In genomic region chr7:154928136-154929005, GRCh38 we compare ENCODE assay signal across 8 cellular contexts.
DNase-seq lines count a peak whose midpoint lies in the region; ATAC-seq and TF ChIP-seq lines count a peak whose summit lies in the region.

No MANE protein-coding gene starts in this region.

- peak overlapping the region; percentile 38 for H3K4me3 ChIP-seq in Caco-2 (ENCODE audit: low read depth, low read length)
- H3K4me3 ChIP-seq in fibroblast of lung (replicated peaks in 1 of 4; ENCODE audit: control extremely low read depth in 1 of 4, insufficient read depth in 1 of 4, low read depth in 3 of 4, low read length in 4 of 4) = peak overlapping the region; percentile 54 to 95 (median 74)

- intact Hi-C loops in Caco-2 (cut with micrococcal nuclease; ENCODE audit: unreplicated experiment) = loop anchor here (1.0 to 10.0 kb wide), 3 partner anchors 80 to 596 kb away; partner anchors contain the start of gene INSIG1

- H3K27me3 ChIP-seq in Caco-2 (replicated peaks; ENCODE audit: control insufficient read depth, insufficient read depth, low read length) (no peaks in the 10 kb centered on the region), fibroblast of lung (ENCODE audit: control insufficient read depth, insufficient read depth, low read length) (no peaks in the 10 kb centered on the region)

- H3K27ac ChIP-seq in fibroblast of lung (ENCODE audit: insufficient read depth, low read length) = peak overlapping the region; percentile 65

- H3K79me2 ChIP-seq in fibroblast of lung (ENCODE audit: control insufficient read depth, insufficient read depth, low read length) = no peaks in the 10 kb centered on the region

- H4K20me1 ChIP-seq in fibroblast of lung (ENCODE audit: control insufficient read depth, extremely low read depth, insufficient read depth, low read length) = no peaks in the 10 kb centered on the region

- H3K4me1 ChIP-seq in Caco-2 = no peaks in the 10 kb centered on the region
- peaks cover 3% of the 10 kb centered on the region for H3K4me1 ChIP-seq in fibroblast of lung (ENCODE audit: control insufficient read depth, extremely low read depth, insufficient read depth, low read length)

- H3K4me3 Mint-ChIP-seq in Caco-2 (ENCODE audit: unreplicated experiment) = peak overlapping the region; percentile 87

- no peaks in the 10 kb centered on the region for H3K27me3 Mint-ChIP-seq in Caco-2 (ENCODE audit: insufficient read depth, unreplicated experiment)

- peak overlapping the region; percentile 97 for H2AFZ ChIP-seq in fibroblast of lung (ENCODE audit: low read length)

- peaks cover 2% of the 10 kb centered on the region for H3K9me3 Mint-ChIP-seq in Caco-2 (ENCODE audit: unreplicated experiment)

- H3K9ac ChIP-seq in fibroblast of lung (ENCODE audit: insufficient read depth, low read length) = peak overlapping the region; percentile 41

- peak overlapping the region; percentile 70 for H3K27ac Mint-ChIP-seq in Caco-2 (ENCODE audit: unreplicated experiment)

- peak; percentile 50 to 82 for DNase-seq in Caco-2
- peak; percentile 41 to 81 for DNase-seq in NOMO-1 (lab: John Stamatoyannopoulos, UW; ENCODE audit: unreplicated experiment in 2 of 2)
- peak; percentile 25 for DNase-seq in activated T-cell treated with anti-CD3 and anti-CD28 coated beads for 4 hours
- DNase-seq in fibroblast of lung (ENCODE audit: low read depth in 2 of 2) = peak; percentile 71 to 98
- DNase-seq in non-pigmented ciliary epithelial cell (ENCODE audit: low read depth) = peak; percentile 70
- no peak for DNase-seq in NCI-H446 treated with DMSO at 0.1 percent for 48 hours (lab: John Stamatoyannopoulos, UW)

- ATAC-seq in GM19351 (IDR thresholded peaks at IDR 0.05; ENCODE audit: unreplicated experiment) (peak; percentile 81), HG03432 (IDR thresholded peaks at IDR 0.05; ENCODE audit: unreplicated experiment) (peak; percentile 89)

- H3K36me3 Mint-ChIP-seq in Caco-2 (ENCODE audit: insufficient read depth, unreplicated experiment) = peaks cover 6% of the 10 kb centered on the region

- POLR2A ChIA-PET in Caco-2 (lab: Charles Lee) = no interaction called here

- H3K36me3 ChIP-seq in Caco-2 (ENCODE audit: control insufficient read depth, insufficient read depth, low read length) = no peaks in the 10 kb centered on the region
- no peaks in the 10 kb centered on the region for H3K36me3 ChIP-seq in fibroblast of lung (ENCODE audit: control insufficient read depth, insufficient read depth, low read length)

- BruUV-seq in Caco-2 (replicated peaks; lab: Mats Ljungman, UMichigan) = TSS peak; percentile 75

- CTCF ChIA-PET in Caco-2 (lab: Charles Lee) = interaction anchor here (1.0 to 1.9 kb wide), 5 partner anchors 13 to 430 kb away, joined by 3 to 9 read pairs (median 4); partner anchors contain the start of gene PAXIP1

- peak overlapping the region; percentile 95 for H3K4me2 ChIP-seq in fibroblast of lung (ENCODE audit: extremely low read depth, insufficient read depth, low read length)

- H3K4me1 Mint-ChIP-seq in Caco-2 (ENCODE audit: low read depth, unreplicated experiment) = no peaks in the 10 kb centered on the region

- H3K9me3 ChIP-seq in Caco-2 = peaks cover 10% of the 10 kb centered on the region; the same call in 1 of the 2 replicates
- H3K9me3 ChIP-seq in fibroblast of lung (ENCODE audit: control insufficient read depth, insufficient read depth, low read depth, low read length) = no peaks in the 10 kb centered on the region

- no peak for TF ChIP-seq CTCF in Caco-2 (IDR thresholded peaks at IDR 0.05; ENCODE audit: insufficient read depth in 1 of 2, low read depth in 1 of 2, low read length in 1 of 2, severe bottlenecking in 1 of 2, unreplicated experiment in 1 of 2)
- TF ChIP-seq CTCF in fibroblast of lung (conservative IDR thresholded peaks at IDR 0.05 in 1 of 2, IDR thresholded peaks at IDR 0.05 in 1 of 2; ENCODE audit: low read depth in 1 of 2, low read length in 2 of 2) = no peak
